Comparison of ENCODE assay signal across 8 cellular contexts in genomic region chr6:34425498-34426410, GRCh38. TPM values are rescaled to one million over a fixed set of nuclear protein-coding genes. Genes with fewer than 3 reads are reported as not detected.
DNase-seq lines count a peak whose midpoint lies in the region; ATAC-seq lines count a peak whose summit lies in the region.

TSS of gene RPS10 (minus strand) at chr6:34426069. CDS start at chr6:34425221, 848 bp downstream.

- peak within 1 kb of the TSS; percentile 55 to 77 for H3K4me3 ChIP-seq in muscle layer of colon (ENCODE audit: low read depth in 1 of 2, low read length in 2 of 2)

- peak within 1 kb of the TSS; percentile 96 for H3K9ac ChIP-seq in muscle layer of colon (ENCODE audit: low read length)

- peaks cover 11 to 20% of the 10 kb centered on the region in 2 donors for H3K36me3 Mint-ChIP-seq in activated T-cell treated with anti-CD3 and anti-CD28 coated beads, Interleukin-2, amount 50 U/mL, for 72 hours (ENCODE audit: insufficient read depth in 2 of 2)

- peaks cover 37% of the 10 kb centered on the region for H3K36me3 ChIP-seq in muscle layer of colon (ENCODE audit: insufficient read depth, low read length)

- H3K4me3 Mint-ChIP-seq in activated T-cell treated with anti-CD3 and anti-CD28 coated beads, Interleukin-2, amount 50 U/mL, for 72 hours, result peak within 1 kb of the TSS; percentile 99 to 100

- no peaks in the 10 kb centered on the region for H3K27me3 ChIP-seq in muscle layer of colon (ENCODE audit: control insufficient read depth in 1 of 2, insufficient read depth in 2 of 2, low read length in 2 of 2)

- peak within 1 kb of the TSS; percentile 99 for H3K27ac Mint-ChIP-seq in activated T-cell treated with anti-CD3 and anti-CD28 coated beads, Interleukin-2, amount 50 U/mL, for 72 hours

- peaks cover 41% of the 10 kb centered on the region for H3K4me1 Mint-ChIP-seq in activated T-cell treated with anti-CD3 and anti-CD28 coated beads, Interleukin-2, amount 50 U/mL, for 72 hours (ENCODE audit: low read depth)

- no peaks in the 10 kb centered on the region for H3K9me3 Mint-ChIP-seq in activated T-cell treated with anti-CD3 and anti-CD28 coated beads, Interleukin-2, amount 50 U/mL, for 72 hours

- peak within 1 kb of the TSS; percentile 86 for H3K27ac ChIP-seq in muscle layer of colon (ENCODE audit: low read depth, low read length)

- no peaks in the 10 kb centered on the region for H3K9me3 ChIP-seq in muscle layer of colon (ENCODE audit: low read length)

- peaks cover 13% of the 10 kb centered on the region for H3K4me1 ChIP-seq in muscle layer of colon (ENCODE audit: insufficient read depth, low read length)

- DNase-seq in DMS 273 treated with DMSO at 0.1 percent for 48 hours (lab: John Stamatoyannopoulos, UW) (peak; percentile 84), Kasumi-1 (lab: John Stamatoyannopoulos, UW) (peak; percentile 83 to 89), RKO (ENCODE audit: low spot score) (peak; percentile 94)
- DNase-seq in activated T-cell treated with anti-CD3 and anti-CD28 coated beads, Interleukin-2, amount 50 U/mL, for 72 hours, result peak; percentile 94 to 96
- peak; percentile 78 to 81 for DNase-seq in stimulated activated CD8-positive, alpha-beta memory T cell treated with anti-CD3 and anti-CD28 coated beads, Interleukin-7, amount 100 ng/mL, for 1 hour (ENCODE audit: low read depth in 2 of 2)

- H3K27me3 Mint-ChIP-seq in activated T-cell treated with anti-CD3 and anti-CD28 coated beads, Interleukin-2, amount 50 U/mL, for 72 hours (ENCODE audit: low read depth), result no peaks in the 10 kb centered on the region

- ATAC-seq in GM21737 (IDR thresholded peaks at IDR 0.05; ENCODE audit: unreplicated experiment), result peak; percentile 68
- peak; percentile 98 for ATAC-seq in activated T-cell treated with anti-CD3 and anti-CD28 coated beads, Interleukin-2, amount 50 U/mL, for 72 hours (replicated peaks in 1 of 2)
- peak; percentile 98 for ATAC-seq in esophagus mucosa

RNA-seq across cellular contexts. Expression of gene RPS10, which starts in this region (rescaled TPM):
- 1,000 to 10,000 TPM; 2,209 to 2,226 TPM for total RNA-seq in activated T-cell treated with anti-CD3 and anti-CD28 coated beads, Interleukin-2, amount 50 U/mL, for 72 hours
- total RNA-seq in esophagus mucosa, result 1,684 TPM

Comparison
In these comparisons a context has a peak if more than half of its experiments do, and no peak if none do; other contexts are left out.
1. Peak in every context shown above with its lines: DNase-seq, ATAC-seq, H3K4me3 ChIP-seq and H3K27ac ChIP-seq.